In the genomic region with DNA sequence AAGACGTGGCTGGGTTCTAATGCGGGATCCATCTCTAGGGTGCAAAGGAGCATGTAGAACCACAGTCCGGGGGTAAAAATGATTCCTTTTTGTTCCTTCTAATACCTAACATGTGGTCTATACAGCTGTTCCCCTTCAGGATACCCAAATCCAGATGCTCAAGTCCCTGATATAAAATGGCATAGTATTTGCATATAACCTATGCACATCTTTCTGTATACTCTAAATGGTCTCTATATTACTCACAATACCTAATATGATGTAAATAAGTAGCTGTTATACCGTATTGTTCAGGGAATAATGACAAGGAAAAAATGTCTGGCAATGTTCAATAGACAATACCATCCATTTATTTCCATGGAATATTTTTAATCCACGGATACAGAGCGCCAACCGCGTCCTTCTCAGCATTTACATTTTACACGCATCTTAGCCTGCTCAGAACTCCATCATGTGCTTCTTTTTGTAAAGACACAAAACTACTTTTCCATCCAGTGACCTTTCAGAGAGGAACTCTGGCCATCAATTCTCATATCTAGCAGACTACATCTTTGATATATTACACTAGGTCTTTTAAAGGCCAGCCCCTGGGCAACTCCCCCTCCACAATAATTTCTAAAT, we compare ENCODE assay signal across 17 cellular contexts. TPM values are rescaled to one million over a fixed set of nuclear protein-coding genes. Genes with fewer than 3 reads are reported as not detected.
A peak's percentile ranks its signal among the peaks of the same experiment; 100 is the strongest.
DNase-seq lines count a peak whose midpoint lies in the region; ATAC-seq, FAIRE-seq and TF ChIP-seq lines count a peak whose summit lies in the region.
"Had no signal": no experiment of that assay in that cellular context is flagged by ENCODE, and none has a peak within 500 bp of the region (broad histone marks: within the 10 kb centered on the region; RNA-seq: fewer than 3 reads in every experiment).

No MANE protein-coding gene starts in this region.

- no peak overlapping the region for H3K27ac Mint-ChIP-seq in activated CD8-positive, alpha-beta T cell treated with anti-CD3 and anti-CD28 coated beads, Interleukin-2, amount 10 ng/mL, durations not matched to agents 7 days and 5 days

- peak overlapping the region; percentile 54 to 84 (median 77); a peak in 21 of 22 replicates for H3K27ac ChIP-seq in BLaER1 treated with 17β-estradiol and CSF1 and Interleukin-3, amounts not matched to agents 10 nM and 100 nM
- H3K27ac ChIP-seq in GM12878 (ENCODE audit: control insufficient read depth, insufficient read depth), result no peak overlapping the region
- H3K27ac ChIP-seq in gastrocnemius medialis, result peak overlapping the region; percentile 97 to 100 (median 98)
- no peak overlapping the region for H3K27ac ChIP-seq in SJCRH30

- H4K20me1 ChIP-seq in BLaER1 treated with 17β-estradiol and CSF1 and Interleukin-3, amounts not matched to agents 10 nM and 100 nM, result peaks cover 27 to 100% (median 99%) of the 10 kb centered on the region in 11 experiments
- 0 out of 2 replicates have a peak, but pooled peaks cover 6% of the 10 kb centered on the region for H4K20me1 ChIP-seq in GM12878 (ENCODE audit: control insufficient read depth, insufficient read depth)

- peaks cover 5% of the 10 kb centered on the region for H3K36me3 Mint-ChIP-seq in activated CD8-positive, alpha-beta T cell treated with anti-CD3 and anti-CD28 coated beads, Interleukin-2, amount 10 ng/mL, durations not matched to agents 7 days and 5 days (ENCODE audit: low read depth)

- peaks cover 7% of the 10 kb centered on the region for H3K27me3 Mint-ChIP-seq in activated CD8-positive, alpha-beta T cell treated with anti-CD3 and anti-CD28 coated beads, Interleukin-2, amount 10 ng/mL, durations not matched to agents 7 days and 5 days (ENCODE audit: low read depth)

- peak; percentile 17; the same call in 2 of the 3 replicates for ATAC-seq in GM12878
- no peak for ATAC-seq in gastrocnemius medialis
- no peak for ATAC-seq in activated CD8-positive, alpha-beta T cell treated with anti-CD3 and anti-CD28 coated beads, Interleukin-2, amount 10 ng/mL, durations not matched to agents 7 days and 5 days

- WGBS in GM12878 (ENCODE audit: insufficient coverage, insufficient replicate concordance, low lambda C conversion rate, missing lambda C conversion rate), result 82% methylated on average over 9 of the region's 9 CpGs

- TF ChIP-seq POLR2A in GM12878 (IDR thresholded peaks at IDR 0.05; ENCODE audit: low read depth, low read length), result no peak
- TF ChIP-seq POLR2A in gastrocnemius medialis (IDR thresholded peaks at IDR 0.05), result no peak

- H2AFZ ChIP-seq in GM12878 (ENCODE audit: control insufficient read depth, low read depth, low read length), result no peak overlapping the region

- no peak for TF ChIP-seq EP300 in GM12878 (IDR thresholded peaks at IDR 0.05; ENCODE audit: borderline replicate concordance in 1 of 2, control insufficient read depth in 1 of 2, low read depth in 2 of 2, low read length in 2 of 2)

- peak overlapping the region; percentile 57 to 92 (median 73) for H3K4me2 ChIP-seq in BLaER1 treated with 17β-estradiol and CSF1 and Interleukin-3, amounts not matched to agents 10 nM and 100 nM
- no peak overlapping the region for H3K4me2 ChIP-seq in GM12878 (ENCODE audit: control insufficient read depth, insufficient read depth)

- H3K9ac ChIP-seq in BLaER1 treated with 17β-estradiol and CSF1 and Interleukin-3, amounts not matched to agents 10 nM and 100 nM, result peak overlapping the region; percentile 7 to 67 (median 61); a peak in 18 of 22 replicates
- H3K9ac ChIP-seq in GM12878 (ENCODE audit: control insufficient read depth, insufficient read depth, low read length), result no peak overlapping the region

- H3K27me3 ChIP-seq in BLaER1 treated with 17β-estradiol and CSF1 and Interleukin-3, amounts not matched to agents 10 nM and 100 nM, result peaks cover 0 to 4% (median 0%) of the 10 kb centered on the region in 11 experiments; a peak in 1 of 22 replicates
- H3K27me3 ChIP-seq in GM12878 (replicated peaks in 1 of 2; ENCODE audit: control insufficient read depth in 2 of 2, insufficient read depth in 2 of 2, low read length in 1 of 2) (no peaks in the 10 kb centered on the region), gastrocnemius medialis (no peaks in the 10 kb centered on the region), SJCRH30 (no peaks in the 10 kb centered on the region)

- H3K36me3 ChIP-seq in BLaER1 treated with 17β-estradiol and CSF1 and Interleukin-3, amounts not matched to agents 10 nM and 100 nM, result peaks cover 19 to 98% (median 83%) of the 10 kb centered on the region in 11 experiments
- H3K36me3 ChIP-seq in GM12878 (ENCODE audit: control insufficient read depth in 2 of 2, insufficient read depth in 2 of 2, low read length in 1 of 2) (peaks cover 17 to 21% of the 10 kb centered on the region in 2 experiments; a peak in 3 of 4 replicates), gastrocnemius medialis (peaks cover 0 to 43% of the 10 kb centered on the region in 2 donors), SJCRH30 (no peaks in the 10 kb centered on the region)

- POLR2A ChIA-PET in GM12878 (lab: Charles Lee), result interaction anchor here (0.6 kb wide), 3 partner anchors 15 to 65 kb away, joined by 3 to 6 read pairs (median 4); no protein-coding TSS in a partner anchor
- POLR2A ChIA-PET in activated CD8-positive, alpha-beta T cell treated with anti-CD3 and anti-CD28 coated beads, Interleukin-2, amount 10 ng/mL, durations not matched to agents 7 days and 5 days (lab: Charles Lee), result interaction anchor here (1.3 kb wide), 1 partner anchor 31 kb away, joined by 4 read pairs; no protein-coding TSS in a partner anchor

- in situ Hi-C loops in GM12878 (cut with MboI) (no loop called here), gastrocnemius medialis (cut with MboI; ENCODE audit: low sequenced_read_pairs in 4 of 4) (no loop called here)

- no peak for DNase-seq in GM19239 (ENCODE audit: insufficient read length, low spot score)
- no peak for DNase-seq in GM12878 (ENCODE audit: low read depth, low spot score)
- DNase-seq in gastrocnemius medialis, result no peak
- DNase-seq in Kasumi-1 (lab: John Stamatoyannopoulos, UW), result no peak
- DNase-seq in SJCRH30, result no peak
- no peak for DNase-seq in activated CD8-positive, alpha-beta T cell treated with anti-CD3 and anti-CD28 coated beads, Interleukin-2, amount 10 ng/mL, durations not matched to agents 7 days and 5 days
- no peak for DNase-seq in NCI-H1436 (lab: John Stamatoyannopoulos, UW)
- DNase-seq: COR-L47, DMS153, Karpas-422, NCI-H1417, NCI-H1930, NCI-H2171 treated with DMSO at 0.1 percent for 48 hours, NCI-H82, Right ventricle myocardium superior had no signal

- intact Hi-C loops in GM12878 (cut with micrococcal nuclease; ENCODE audit: unreplicated experiment), result no loop called here
- intact Hi-C loops in gastrocnemius medialis (cut with DNase I; ENCODE audit: low total_unique reads), result loop anchor here (1.0 to 5.0 kb wide), 4 partner anchors 9 to 42 kb away; no protein-coding TSS in a partner anchor

- peak; percentile 39 for FAIRE-seq in GM19239 (lab: Jason Lieb, UNC)
- FAIRE-seq in GM12878 (lab: Jason Lieb, UNC), result no peak
- FAIRE-seq: H54 had no signal

- no peak for TF ChIP-seq RAD21 in GM12878 (IDR thresholded peaks at IDR 0.05; ENCODE audit: insufficient read depth, low read depth, low read length)

- H3K79me2 ChIP-seq in GM12878 (ENCODE audit: control insufficient read depth, insufficient read depth, low read length), result peaks cover 17% of the 10 kb centered on the region

- H3K4me1 Mint-ChIP-seq in activated CD8-positive, alpha-beta T cell treated with anti-CD3 and anti-CD28 coated beads, Interleukin-2, amount 10 ng/mL, durations not matched to agents 7 days and 5 days (ENCODE audit: low read depth), result peaks cover 46% of the 10 kb centered on the region

- no TSS peak for BruUV-seq in GM12878 (replicated peaks; lab: Mats Ljungman, UMichigan)

- H3K9me3 Mint-ChIP-seq in activated CD8-positive, alpha-beta T cell treated with anti-CD3 and anti-CD28 coated beads, Interleukin-2, amount 10 ng/mL, durations not matched to agents 7 days and 5 days (ENCODE audit: insufficient read depth), result no peaks in the 10 kb centered on the region

- H3K4me3 ChIP-seq in BLaER1 treated with 17β-estradiol and CSF1 and Interleukin-3, amounts not matched to agents 10 nM and 100 nM, result peak overlapping the region in 1 of 10 experiments; percentile 1; a peak in 1 of 20 replicates
- H3K4me3 ChIP-seq in GM12878, result no peak overlapping the region
- H3K4me3 ChIP-seq in gastrocnemius medialis, result peak overlapping the region in 3 of 4 donors; percentile 9 to 32 (median 15)
- H3K4me3 ChIP-seq in SJCRH30, result no peak overlapping the region

- peaks cover 0 to 27% (median 21%) of the 10 kb centered on the region in 11 experiments; a peak in 16 of 22 replicates for H3K9me3 ChIP-seq in BLaER1 treated with 17β-estradiol and CSF1 and Interleukin-3, amounts not matched to agents 10 nM and 100 nM (replicated peaks in 1 of 11)
- no peaks in the 10 kb centered on the region for H3K9me3 ChIP-seq in GM12878 (replicated peaks; ENCODE audit: control insufficient read depth, insufficient read depth, low read length)
- no peaks in the 10 kb centered on the region for H3K9me3 ChIP-seq in gastrocnemius medialis
- H3K9me3 ChIP-seq in SJCRH30 (replicated peaks), result no peaks in the 10 kb centered on the region

- SMC1A ChIA-PET in GM12878 (lab: Charles Lee; ENCODE audit: uncharacterized antibody, unreplicated experiment), result interaction anchor here (1.0 to 2.5 kb wide), 8 partner anchors 12 to 113 kb away, joined by 3 to 11 read pairs (median 4); no protein-coding TSS in a partner anchor

- H3K4me3 Mint-ChIP-seq in activated CD8-positive, alpha-beta T cell treated with anti-CD3 and anti-CD28 coated beads, Interleukin-2, amount 10 ng/mL, durations not matched to agents 7 days and 5 days, result no peak overlapping the region

- RAD21 ChIA-PET in GM12878 (lab: Charles Lee; ENCODE audit: unreplicated experiment), result interaction anchor here (0.6 to 2.1 kb wide), 3 partner anchors 21 to 243 kb away, joined by 3 to 7 read pairs (median 3); no protein-coding TSS in a partner anchor

- TF ChIP-seq CTCF in GM12878 (IDR thresholded peaks at IDR 0.05 in 2 of 3, conservative IDR thresholded peaks at IDR 0.05 in 1 of 3; ENCODE audit: control insufficient read depth in 2 of 3, extremely low read depth in 1 of 3, insufficient read depth in 1 of 3, low read depth in 3 of 3, low read length in 3 of 3), result no peak
- TF ChIP-seq CTCF in gastrocnemius medialis (IDR thresholded peaks at IDR 0.05 in 4 of 5, conservative IDR thresholded peaks at IDR 0.05 in 1 of 5), result no peak

- H3K4me1 ChIP-seq in BLaER1 treated with 17β-estradiol and CSF1 and Interleukin-3, amounts not matched to agents 10 nM and 100 nM, result peaks cover 27 to 100% (median 46%) of the 10 kb centered on the region in 10 experiments
- H3K4me1 ChIP-seq in GM12878 (ENCODE audit: control insufficient read depth, insufficient read depth, low read length) (peaks cover 15% of the 10 kb centered on the region), gastrocnemius medialis (peaks cover 80 to 84% of the 10 kb centered on the region in 2 donors), SJCRH30 (peaks cover 7% of the 10 kb centered on the region)

- CTCF ChIA-PET in GM12878 (lab: Yijun Ruan, JAX), result interaction anchor here (0.8 to 1.9 kb wide), 2 partner anchors 11 to 30 kb away, joined by 3 to 7 read pairs; no protein-coding TSS in a partner anchor
- CTCF ChIA-PET in activated CD8-positive, alpha-beta T cell treated with anti-CD3 and anti-CD28 coated beads, Interleukin-2, amount 10 ng/mL, durations not matched to agents 7 days and 5 days (lab: Charles Lee), result no interaction called here

RNA-seq across cellular contexts. Expression of a gene that starts 31.9 kb away (rescaled TPM):
- 73.8 and 81.8 TPM in 2 replicates for total RNA-seq in GM12878 (2013; cell fraction: nucleolus; rRNA removed)
- 58.3 and 62.9 TPM in 2 replicates for total RNA-seq in GM12878 (2014; rRNA removed)
- 63.8 and 65.6 TPM in 2 replicates for total RNA-seq in GM12878 (2014; rRNA removed; fragmentation: Illumina TruSeq; extraction: Trizol)
- total RNA-seq in GM12878 (2021), result 59.5 and 63.2 TPM in 2 replicates
- polyA plus RNA-seq in GM12878 (2011; ENCODE audit: low read depth), result 43.6 TPM
- polyA plus RNA-seq in GM12878 (2011; rRNA removed), result 60.2 and 72.4 TPM in 2 replicates
- 38.6 and 39.2 TPM in 2 replicates for polyA plus RNA-seq in GM12878 (2011; cell fraction: cytosol; rRNA removed)
- 65.7 and 68.5 TPM in 2 replicates for polyA plus RNA-seq in GM12878 (2011; cell fraction: nucleus; rRNA removed)
- polyA plus RNA-seq in GM12878 (2012), result 35.6 and 41.0 TPM in 2 replicates
- 68.1 and 81.7 TPM in 2 replicates for polyA plus RNA-seq in GM12878 (2014; fragmentation: Illumina TruSeq; extraction: Trizol)
- 10 to 100 TPM; 30.7 to 32.6 TPM for polyA plus RNA-seq in GM12878 (2014; fragmentation: Nextera tagmentation; extraction: Ambion mirVana)
- polyA plus RNA-seq in GM12878 (2014; rRNA removed), result 44.4 and 47.0 TPM in 2 replicates
- polyA plus RNA-seq in GM12878 (2016; fragmentation: Nextera tagmentation; extraction: Ambion mirVana), result 10 to 100 TPM; 53.8 to 59.0 TPM
- polyA minus RNA-seq in GM12878 (2011; rRNA and poly(A)+ RNA removed), result 98.4 and 105 TPM in 2 replicates
- 38.5 and 46.4 TPM in 2 replicates for polyA minus RNA-seq in GM12878 (2011; cell fraction: cytosol; rRNA and poly(A)+ RNA removed)
- 41.5 and 63.8 TPM in 2 replicates for polyA minus RNA-seq in GM12878 (2011; cell fraction: nucleus; rRNA and poly(A)+ RNA removed)
- total RNA-seq in gastrocnemius medialis, result 1,000 to 10,000 TPM in 3 of 4 donors, 100 to 1,000 TPM in 1; 591 to 2,181 (median 1,316) TPM
- 11.6 and 12.9 TPM in 2 replicates for total RNA-seq in SJCRH30 (2014; rRNA removed; shearing (Covaris generic))
- total RNA-seq in activated CD8-positive, alpha-beta T cell treated with anti-CD3 and anti-CD28 coated beads, Interleukin-2, amount 10 ng/mL, durations not matched to agents 7 days and 5 days, result 1 to 10 TPM; 7.5 to 8.7 TPM

RNA-seq across cellular contexts. Expression of a gene that starts 59.9 kb away (rescaled TPM):
- total RNA-seq in GM12878 (2013; cell fraction: nucleolus; rRNA removed), result 59.1 and 65.9 TPM in 2 replicates
- 39.6 and 48.7 TPM in 2 replicates for total RNA-seq in GM12878 (2014; rRNA removed)
- total RNA-seq in GM12878 (2014; rRNA removed; fragmentation: Illumina TruSeq; extraction: Trizol), result 66.6 and 66.7 TPM in 2 replicates
- total RNA-seq in GM12878 (2021), result 38.6 and 43.9 TPM in 2 replicates
- 16.7 TPM for polyA plus RNA-seq in GM12878 (2011; ENCODE audit: low read depth)
- polyA plus RNA-seq in GM12878 (2011; rRNA removed), result 58.4 and 106 TPM in 2 replicates
- 16.3 and 16.6 TPM in 2 replicates for polyA plus RNA-seq in GM12878 (2011; cell fraction: cytosol; rRNA removed)
- polyA plus RNA-seq in GM12878 (2011; cell fraction: nucleus; rRNA removed), result 39.3 and 44.4 TPM in 2 replicates
- 26.2 and 27.1 TPM in 2 replicates for polyA plus RNA-seq in GM12878 (2012)
- polyA plus RNA-seq in GM12878 (2014; fragmentation: Illumina TruSeq; extraction: Trizol), result 70.8 and 95.3 TPM in 2 replicates
- 10 to 100 TPM; 26.6 to 46.5 TPM for polyA plus RNA-seq in GM12878 (2014; fragmentation: Nextera tagmentation; extraction: Ambion mirVana)
- polyA plus RNA-seq in GM12878 (2014; rRNA removed), result 33.8 and 49.2 TPM in 2 replicates
- 10 to 100 TPM; 90.7 to 90.8 TPM for polyA plus RNA-seq in GM12878 (2016; fragmentation: Nextera tagmentation; extraction: Ambion mirVana)
- polyA minus RNA-seq in GM12878 (2011; rRNA and poly(A)+ RNA removed), result 11.1 and 15.7 TPM in 2 replicates
- polyA minus RNA-seq in GM12878 (2011; cell fraction: cytosol; rRNA and poly(A)+ RNA removed), result 9.6 and 9.9 TPM in 2 replicates
- polyA minus RNA-seq in GM12878 (2011; cell fraction: nucleus; rRNA and poly(A)+ RNA removed), result 10.6 and 15.8 TPM in 2 replicates
- total RNA-seq in gastrocnemius medialis, result 1 to 10 TPM in 2 of 4 donors, under 1 TPM in 1, not detected in 1; 0.75 to 2.7 (median 2.2) TPM
- 52.7 and 59.4 TPM in 2 replicates for total RNA-seq in SJCRH30 (2014; rRNA removed; shearing (Covaris generic))
- total RNA-seq in activated CD8-positive, alpha-beta T cell treated with anti-CD3 and anti-CD28 coated beads, Interleukin-2, amount 10 ng/mL, durations not matched to agents 7 days and 5 days, result 10 to 100 TPM; 58.7 to 59.1 TPM

Comparison
In these comparisons a context has a peak if more than half of its experiments do, and no peak if none do; other contexts are left out.
1. H3K27ac ChIP-seq: peak in BLaER1 treated with 17β-estradiol and CSF1 and Interleukin-3, amounts not matched to agents 10 nM and 100 nM (11 of 11) and gastrocnemius medialis (4 of 4); none in GM12878 (single experiment) and SJCRH30 (single experiment).
2. H3K4me3 ChIP-seq: peak in gastrocnemius medialis (3 of 4); none in GM12878 (single experiment) and SJCRH30 (single experiment).
3. RNA of a gene that starts 31.9 kb away (total RNA-seq): 591 to 2,181 TPM in gastrocnemius medialis; 58.3 to 81.8 TPM in GM12878, 11.6 to 12.9 TPM in SJCRH30 and 7.5 to 8.7 TPM in activated CD8-positive, alpha-beta T cell treated with anti-CD3 and anti-CD28 coated beads, Interleukin-2, amount 10 ng/mL, durations not matched to agents 7 days and 5 days; every median in the first group is over 4 times any median in the second.
4. RNA of a gene that starts 59.9 kb away (total RNA-seq): 52.7 to 59.4 TPM in SJCRH30, 58.7 to 59.1 TPM in activated CD8-positive, alpha-beta T cell treated with anti-CD3 and anti-CD28 coated beads, Interleukin-2, amount 10 ng/mL, durations not matched to agents 7 days and 5 days and 38.6 to 66.7 TPM in GM12878; 0.75 to 2.7 TPM in gastrocnemius medialis; every median in the first group is over 10 times any median in the second.